In the genomic region with DNA sequence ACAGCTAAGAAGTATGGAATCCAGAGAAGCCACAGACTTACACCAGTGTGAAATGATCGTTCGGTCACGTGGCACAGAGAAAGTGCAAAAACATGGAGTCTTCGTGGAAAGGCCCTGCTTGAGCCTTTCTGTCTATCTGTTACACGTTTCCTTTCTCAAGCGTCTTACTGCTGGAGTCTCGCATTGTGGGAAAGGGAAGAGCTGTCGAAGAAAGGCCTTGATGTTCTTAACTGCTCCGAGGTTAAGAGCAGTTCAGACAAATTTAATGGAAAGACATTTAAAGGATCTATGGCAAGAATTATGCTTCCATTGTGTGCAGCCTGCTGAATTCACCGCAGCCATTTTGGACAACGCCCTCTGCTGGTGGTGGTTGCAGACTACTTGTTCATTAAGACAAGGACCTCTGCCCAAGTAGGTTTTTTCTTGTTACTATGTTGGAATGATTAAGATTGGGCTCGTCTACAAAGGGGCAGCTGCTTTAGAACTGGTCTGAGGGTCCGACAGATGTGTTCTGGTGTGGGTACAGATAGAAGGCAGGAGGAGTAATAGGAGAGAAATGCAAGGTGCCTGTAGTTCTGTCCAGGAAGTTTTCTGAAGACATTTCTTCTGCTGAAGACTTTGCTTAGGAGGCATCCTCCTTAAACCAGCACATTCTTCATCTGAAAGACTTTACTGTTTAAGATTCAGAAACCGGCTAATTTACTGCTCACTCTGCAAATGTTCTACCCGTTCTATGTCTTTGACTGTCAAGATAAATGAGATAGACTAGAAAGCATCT, we compare ENCODE assay signal across 9 cellular contexts. TPM values are rescaled to one million over a fixed set of nuclear protein-coding genes. Genes with fewer than 3 reads are reported as not detected.
DNase-seq lines count a peak whose midpoint lies in the region; ATAC-seq and TF ChIP-seq lines count a peak whose summit lies in the region.
"Had no signal": no experiment of that assay in that cellular context is flagged by ENCODE, and none has a peak within 500 bp of the region (broad histone marks: within the 10 kb centered on the region; RNA-seq: fewer than 3 reads in every experiment).

No MANE protein-coding gene starts in this region.

- no peak overlapping the region for H3K9ac ChIP-seq in Karpas-422 (ENCODE audit: low read length)

- peaks cover 6% of the 10 kb centered on the region for H3K9me3 Mint-ChIP-seq in glutamatergic neuron (ENCODE audit: unreplicated experiment)

- no peak overlapping the region for H3K4me3 Mint-ChIP-seq in glutamatergic neuron (ENCODE audit: unreplicated experiment)

- no peak overlapping the region for H3K27ac Mint-ChIP-seq in glutamatergic neuron (ENCODE audit: unreplicated experiment)

- DNase-seq in NCI-H524 (lab: John Stamatoyannopoulos, UW) (peak; percentile 8 to 72), NCI-H524 treated with DMSO at 0.1 percent for 48 hours (lab: John Stamatoyannopoulos, UW) (no peak), Karpas-422 (peak; percentile 87), SJSA1 (ENCODE audit: low read depth in 1 of 2, low spot score in 2 of 2) (peak; percentile 48 to 75), glutamatergic neuron (peak; percentile 90), retinal pigment epithelial cell (ENCODE audit: low read depth) (no peak)
- peak; percentile 47 for DNase-seq in activated gamma-delta T cell treated with anti-CD3 and anti-CD28 coated beads, Interleukin-2, amount 50 U/mL, for 16 hours (ENCODE audit: low read depth)

- no peaks in the 10 kb centered on the region for H3K9me2 ChIP-seq in Karpas-422 (replicated peaks; ENCODE audit: insufficient read depth, low read length)

- no peaks in the 10 kb centered on the region for H3K9me3 ChIP-seq in Karpas-422 (ENCODE audit: low read length)
- H3K9me3 ChIP-seq in SJSA1 (replicated peaks) = no peaks in the 10 kb centered on the region

- no peaks in the 10 kb centered on the region for H3K79me2 ChIP-seq in Karpas-422 (ENCODE audit: low read length)

- no peak overlapping the region for H3K4me3 ChIP-seq in Karpas-422 (ENCODE audit: low read length)
- H3K4me3 ChIP-seq in SJSA1 = no peak overlapping the region
- no peak overlapping the region for H3K4me3 ChIP-seq in retinal pigment epithelial cell (ENCODE audit: low read length)

- peaks cover 15% of the 10 kb centered on the region for H3K4me1 Mint-ChIP-seq in glutamatergic neuron (ENCODE audit: low read depth, unreplicated experiment)

- peaks cover 6% of the 10 kb centered on the region for H3K36me3 Mint-ChIP-seq in glutamatergic neuron (ENCODE audit: unreplicated experiment)

- H3K4me2 ChIP-seq in Karpas-422 (ENCODE audit: low read depth, low read length, poor library complexity, severe bottlenecking) = no peak overlapping the region

- no peak overlapping the region for H3K27ac ChIP-seq in Karpas-422 (ENCODE audit: low read length)
- H3K27ac ChIP-seq in SJSA1 = no peak overlapping the region

- H4K20me1 ChIP-seq in Karpas-422 (ENCODE audit: insufficient read depth, low read depth, low read length) = no peaks in the 10 kb centered on the region

- peak overlapping the region; percentile 57; the same call in 1 of the 2 replicates for H2AFZ ChIP-seq in Karpas-422 (ENCODE audit: low read length)

- H3K36me3 ChIP-seq in Karpas-422 (ENCODE audit: insufficient read depth, low read length) (no peaks in the 10 kb centered on the region), SJSA1 (no peaks in the 10 kb centered on the region)

- TF ChIP-seq CTCF in glutamatergic neuron (IDR thresholded peaks at IDR 0.05; ENCODE audit: partially characterized antibody, unreplicated experiment) (peak; percentile 87), retinal pigment epithelial cell (conservative IDR thresholded peaks at IDR 0.05; ENCODE audit: low read depth, low read length) (peak; percentile 87)

- peaks cover 8% of the 10 kb centered on the region for H3K27me3 Mint-ChIP-seq in glutamatergic neuron (ENCODE audit: unreplicated experiment)

- no peak for ATAC-seq in HG03439 (IDR thresholded peaks at IDR 0.05; ENCODE audit: unreplicated experiment)

- H3K4me1 ChIP-seq in Karpas-422 (ENCODE audit: low read length) (no peaks in the 10 kb centered on the region), SJSA1 (replicated peaks) (no peaks in the 10 kb centered on the region)

- no peaks in the 10 kb centered on the region for H3K27me3 ChIP-seq in Karpas-422 (ENCODE audit: low read length)
- no peaks in the 10 kb centered on the region for H3K27me3 ChIP-seq in SJSA1 (replicated peaks)

RNA-seq across cellular contexts. Expression of a gene that starts 24.7 kb away (rescaled TPM):
- 0.25 TPM in 1 of 2 replicates, not detected in the other for total RNA-seq in Karpas-422 (2014; rRNA removed; shearing (Covaris generic); ENCODE audit: low replicate concordance)
- total RNA-seq in SJSA1 (2014; rRNA removed; shearing (Covaris generic)) = not detected in 2 replicates
- total RNA-seq in glutamatergic neuron (ENCODE audit: unreplicated experiment) = not detected
- total RNA-seq: mononuclear cell had no signal

RNA-seq across cellular contexts. Expression of a gene that starts 58.0 kb away (rescaled TPM):
- 81.6 and 110 TPM in 2 replicates for total RNA-seq in Karpas-422 (2014; rRNA removed; shearing (Covaris generic); ENCODE audit: low replicate concordance)
- 14.4 and 18.6 TPM in 2 replicates for total RNA-seq in SJSA1 (2014; rRNA removed; shearing (Covaris generic))
- total RNA-seq in glutamatergic neuron (ENCODE audit: unreplicated experiment) = 18.4 TPM

RNA-seq across cellular contexts. Expression of a gene that starts 58.2 kb away (rescaled TPM):
- 8.2 and 9.2 TPM in 2 replicates for total RNA-seq in Karpas-422 (2014; rRNA removed; shearing (Covaris generic); ENCODE audit: low replicate concordance)
- 13.0 and 25.1 TPM in 2 replicates for total RNA-seq in SJSA1 (2014; rRNA removed; shearing (Covaris generic))
- total RNA-seq in glutamatergic neuron (ENCODE audit: unreplicated experiment) = 20.3 TPM

Comparison
In these comparisons a context has a peak if more than half of its experiments do, and no peak if none do; other contexts are left out.
1. DNase-seq: peak in NCI-H524 (2 of 2), Karpas-422 (single experiment), SJSA1 (2 of 2), activated gamma-delta T cell treated with anti-CD3 and anti-CD28 coated beads, Interleukin-2, amount 50 U/mL, for 16 hours (single experiment) and glutamatergic neuron (single experiment); none in NCI-H524 treated with DMSO at 0.1 percent for 48 hours (single experiment) and retinal pigment epithelial cell (single experiment).